In genomic region chr20:44211177-44212039, GRCh38 we compare ENCODE assay signal across 8 cellular contexts. TPM values are rescaled to one million over a fixed set of nuclear protein-coding genes. Genes with fewer than 3 reads are reported as not detected.
A peak's percentile ranks its signal among the peaks of the same experiment; 100 is the strongest.
DNase-seq lines count a peak whose midpoint lies in the region; ATAC-seq, FAIRE-seq and TF ChIP-seq lines count a peak whose summit lies in the region.

No MANE protein-coding gene starts in this region.

- peak overlapping the region; percentile 9 to 89 for H3K18ac ChIP-seq in mesenchymal stem cell (ENCODE audit: low read depth in 1 of 2, low read length in 2 of 2)

- H3K4ac ChIP-seq in mesenchymal stem cell (ENCODE audit: low read depth in 1 of 2, low read length in 2 of 2), result no peak overlapping the region

- FAIRE-seq in D721Med (lab: Jason Lieb, UNC), result no peak

- no peaks in the 10 kb centered on the region for H3K4me1 ChIP-seq in NT2/D1 (ENCODE audit: insufficient read depth, insufficient read length)
- peaks cover 4% of the 10 kb centered on the region for H3K4me1 ChIP-seq in mesenchymal stem cell (ENCODE audit: control insufficient read depth, insufficient read depth, low read depth, low read length)

- peak overlapping the region; percentile 19 for H4K8ac ChIP-seq in mesenchymal stem cell (ENCODE audit: low read length)

- peak overlapping the region; percentile 86 for H2AFZ ChIP-seq in mesenchymal stem cell (ENCODE audit: low read depth, low read length)

- peak; percentile 9 for ATAC-seq in GM18499 (IDR thresholded peaks at IDR 0.05; ENCODE audit: insufficient read depth, unreplicated experiment)

- peak overlapping the region; percentile 82 for H3K27ac ChIP-seq in mesenchymal stem cell (ENCODE audit: low read length, poor library complexity, severe bottlenecking)

- H4K91ac ChIP-seq in mesenchymal stem cell (ENCODE audit: low read length), result peak overlapping the region; percentile 70

- H3K14ac ChIP-seq in mesenchymal stem cell (ENCODE audit: low read length in 2 of 2), result no peak overlapping the region

- 30% methylated on average over 24 of the region's 24 CpGs for WGBS in mesenchymal stem cell

- peak overlapping the region; percentile 49 for H2BK15ac ChIP-seq in mesenchymal stem cell (ENCODE audit: low read depth, poor library complexity, severe bottlenecking)

- H3K9me3 ChIP-seq in NT2/D1 (ENCODE audit: insufficient read depth, low read length) (no peaks in the 10 kb centered on the region), mesenchymal stem cell (ENCODE audit: control insufficient read depth, low read length) (no peaks in the 10 kb centered on the region)

- H3K4me3 ChIP-seq in AG09309 (ENCODE audit: control insufficient read depth, low read depth, low read length) (peak overlapping the region; percentile 63), NT2/D1 (ENCODE audit: insufficient read length, low read depth) (peak overlapping the region; percentile 76), mesenchymal stem cell (ENCODE audit: insufficient read depth in 1 of 2, low read depth in 1 of 2, low read length in 2 of 2) (peak overlapping the region; percentile 80 to 99)

- DNase-seq in AG09309 (ENCODE audit: low read depth) (no peak), NT2/D1 (ENCODE audit: low read depth, low spot score) (no peak), cerebellar cortex (ENCODE audit: low spot score) (peak; percentile 56), mesenchymal stem cell (peak; percentile 38), type B pancreatic cell (ENCODE audit: extremely low spot score, unreplicated experiment) (no peak), NCI-H2171 treated with DMSO at 0.1 percent for 48 hours (lab: John Stamatoyannopoulos, UW) (no peak), D721Med (ENCODE audit: insufficient read length, low spot score) (no peak)

- no peak for TF ChIP-seq CTCF in AG09309 (IDR thresholded peaks at IDR 0.05; ENCODE audit: control insufficient read depth, insufficient read depth, low read depth, low read length, missing control alignments)
- TF ChIP-seq CTCF in type B pancreatic cell (conservative IDR thresholded peaks at IDR 0.05), result no peak
- no peak for TF ChIP-seq CTCF in D721Med (IDR thresholded peaks at IDR 0.05; ENCODE audit: insufficient read depth, missing control alignments)

- H2BK120ac ChIP-seq in mesenchymal stem cell (ENCODE audit: low read depth, low read length), result no peak overlapping the region

- no peaks in the 10 kb centered on the region for H3K9me3 Mint-ChIP-seq in type B pancreatic cell

- H3K36me3 Mint-ChIP-seq in type B pancreatic cell, result peaks cover 1% of the 10 kb centered on the region

- no peak overlapping the region for H2AK5ac ChIP-seq in mesenchymal stem cell (ENCODE audit: low read length, severe bottlenecking)

- no peaks in the 10 kb centered on the region for H3K27me3 Mint-ChIP-seq in type B pancreatic cell

- H3K27me3 ChIP-seq in NT2/D1 (ENCODE audit: insufficient read depth, insufficient read length), result no peaks in the 10 kb centered on the region
- H3K27me3 ChIP-seq in mesenchymal stem cell (ENCODE audit: control insufficient read depth in 1 of 2, insufficient read depth in 1 of 2, low read length in 2 of 2), result no peaks in the 10 kb centered on the region

- peaks cover 8% of the 10 kb centered on the region for H3K79me1 ChIP-seq in mesenchymal stem cell (replicated peaks; ENCODE audit: low read length, poor library complexity, severe bottlenecking)

- H2BK12ac ChIP-seq in mesenchymal stem cell (ENCODE audit: low read length in 2 of 2), result no peak overlapping the region

- peak overlapping the region; percentile 93 for H3K4me2 ChIP-seq in mesenchymal stem cell (ENCODE audit: low read length, poor library complexity, severe bottlenecking)

- peak overlapping the region; percentile 99 for H3K27ac Mint-ChIP-seq in type B pancreatic cell

- H3K23ac ChIP-seq in mesenchymal stem cell (ENCODE audit: low read length in 2 of 2), result peak overlapping the region in 1 of 2 experiments; percentile 14

- H3K9ac ChIP-seq in NT2/D1 (ENCODE audit: insufficient read length, low read depth) (peak overlapping the region; percentile 93), mesenchymal stem cell (ENCODE audit: low read length) (peak overlapping the region; percentile 98)

- peaks cover 42% of the 10 kb centered on the region for H3K4me1 Mint-ChIP-seq in type B pancreatic cell (ENCODE audit: unreplicated experiment)

- peak overlapping the region; percentile 96 for H3K4me3 Mint-ChIP-seq in type B pancreatic cell

- peak overlapping the region; percentile 37 for H2BK5ac ChIP-seq in mesenchymal stem cell (ENCODE audit: low read depth, low read length, poor library complexity, severe bottlenecking)

- H3K36me3 ChIP-seq in NT2/D1 (ENCODE audit: insufficient read depth, insufficient read length, low read length), result peaks cover 8% of the 10 kb centered on the region
- peaks cover 0 to 8% of the 10 kb centered on the region in 2 experiments for H3K36me3 ChIP-seq in mesenchymal stem cell (ENCODE audit: control insufficient read depth in 1 of 2, insufficient read depth in 2 of 2, low read depth in 1 of 2, low read length in 2 of 2)

RNA-seq across cellular contexts. Expression of gene OSER1, which starts 0.8 kb away (rescaled TPM):
- polyA plus RNA-seq in mesenchymal stem cell (2013, experiment 1 of 2), result 18.7 TPM
- 19.7 TPM for polyA plus RNA-seq in mesenchymal stem cell (2013, experiment 2 of 2)
- 31.1 and 38.4 TPM in 2 replicates for total RNA-seq in type B pancreatic cell (ENCODE audit: low replicate concordance)

RNA-seq across cellular contexts. Expression of gene JPH2, which starts 24.4 kb away (rescaled TPM):
- 1.9 TPM for polyA plus RNA-seq in mesenchymal stem cell (2013, experiment 1 of 2)
- 1.8 TPM for polyA plus RNA-seq in mesenchymal stem cell (2013, experiment 2 of 2)
- 4.9 and 17.3 TPM in 2 replicates for total RNA-seq in type B pancreatic cell (ENCODE audit: low replicate concordance)

RNA-seq across cellular contexts. Expression of gene GDAP1L1, which starts 35.7 kb away (rescaled TPM):
- polyA plus RNA-seq in mesenchymal stem cell (2013, experiment 1 of 2), result not detected
- polyA plus RNA-seq in mesenchymal stem cell (2013, experiment 2 of 2), result 0.05 TPM
- 1.3 and 1.8 TPM in 2 replicates for total RNA-seq in type B pancreatic cell (ENCODE audit: low replicate concordance)

Comparison
In these comparisons a context has a peak if more than half of its experiments do, and no peak if none do; other contexts are left out.
1. DNase-seq: peak in cerebellar cortex (single experiment) and mesenchymal stem cell (single experiment); none in AG09309 (single experiment), NT2/D1 (single experiment), type B pancreatic cell (single experiment), NCI-H2171 treated with DMSO at 0.1 percent for 48 hours (single experiment) and D721Med (single experiment).
2. Peak in every context shown above with its lines, with median percentiles within 50 percentile points of each other: H3K4me3 ChIP-seq.